ENCODE assay signal across 8 cellular contexts in genomic region chr1:173420330-173420806, GRCh38. TPM values are rescaled to one million over a fixed set of nuclear protein-coding genes. Genes with fewer than 3 reads are reported as not detected.
DNase-seq lines count a peak whose midpoint lies in the region; ATAC-seq and TF ChIP-seq lines count a peak whose summit lies in the region.

No MANE protein-coding gene starts in this region.

- H3K4me1 ChIP-seq in CD8-positive, alpha-beta T cell (ENCODE audit: insufficient read depth, low read length): peaks cover 8% of the 10 kb centered on the region

- H3K27ac ChIP-seq in CD8-positive, alpha-beta T cell (ENCODE audit: low read depth, low read length): no peak overlapping the region
- H3K27ac ChIP-seq in dorsolateral prefrontal cortex: no peak overlapping the region

- no peaks in the 10 kb centered on the region for H3K27me3 ChIP-seq in CD8-positive, alpha-beta T cell (ENCODE audit: insufficient read depth, low read length)
- no peaks in the 10 kb centered on the region for H3K27me3 ChIP-seq in dorsolateral prefrontal cortex

- H3K9me3 Mint-ChIP-seq in CD8-positive, alpha-beta T cell: no peaks in the 10 kb centered on the region
- no peaks in the 10 kb centered on the region for H3K9me3 Mint-ChIP-seq in stimulated activated memory B cell treated with anti-CD40 and anti-IgM and Interleukin-4, amounts not matched to agents 10 μg/mL and 1 μg/mL and 100 μg/mL, for 72 hours

- TF ChIP-seq CTCF in CD8-positive, alpha-beta T cell (IDR thresholded peaks at IDR 0.05): peak; percentile 88
- peak; percentile 84 to 99 (median 91) for TF ChIP-seq CTCF in dorsolateral prefrontal cortex (IDR thresholded peaks at IDR 0.05 in 54 of 56, conservative IDR thresholded peaks at IDR 0.05 in 2 of 56; ENCODE audit: low read depth in 1 of 56, partially characterized antibody in 56 of 56)

- POLR2A ChIA-PET in CD8-positive, alpha-beta T cell (lab: Charles Lee): no interaction called here

- peak; percentile 96 for ATAC-seq in CD8-positive, alpha-beta T cell
- peak; percentile 23 for ATAC-seq in HG02798 (IDR thresholded peaks at IDR 0.05; ENCODE audit: poor library complexity, unreplicated experiment)
- ATAC-seq in stimulated activated memory B cell treated with anti-CD40 and anti-IgM and Interleukin-4, amounts not matched to agents 10 μg/mL and 1 μg/mL and 100 μg/mL, for 72 hours: no peak
- ATAC-seq in HG03097 (IDR thresholded peaks at IDR 0.05; ENCODE audit: low FRiP score, unreplicated experiment): no peak

- intact Hi-C loops in CD8-positive, alpha-beta T cell (cut with DNase I, micrococcal nuclease): loop anchor here (1.0 to 10.0 kb wide), 12 partner anchors 404 to 1564 kb away; partner anchors contain the start of genes CENPL (in 2 of the 2), DARS2 (in 2 of the 2) and RABGAP1L (in 1 of the 2)
- intact Hi-C loops in dorsolateral prefrontal cortex (cut with DNase I): loop anchor here in 1 of 2 donors (10.0 kb wide), 2 partner anchors 294 to 654 kb away; partner anchors contain the start of gene KLHL20

- CTCF ChIA-PET in CD8-positive, alpha-beta T cell (lab: Charles Lee): interaction anchor here (0.6 to 4.8 kb wide), 13 partner anchors 9 to 695 kb away, joined by 3 to 41 read pairs (median 3); partner anchors contain the start of genes CENPL and DARS2

- no peak overlapping the region for H3K4me3 ChIP-seq in CD8-positive, alpha-beta T cell (ENCODE audit: low read depth, low read length)
- H3K4me3 ChIP-seq in dorsolateral prefrontal cortex: peak overlapping the region in 9 of 59 donors; percentile 6 to 25 (median 21)

- H3K9me3 ChIP-seq in CD8-positive, alpha-beta T cell (ENCODE audit: low read length): no peaks in the 10 kb centered on the region

- peaks cover 5% of the 10 kb centered on the region for H3K36me3 ChIP-seq in CD8-positive, alpha-beta T cell (ENCODE audit: insufficient read depth, low read length)

- peak; percentile 23 to 61 (median 47) for DNase-seq in CD8-positive, alpha-beta T cell
- peak; percentile 61 for DNase-seq in NCI-H510A treated with DMSO at 0.1 percent for 48 hours (lab: John Stamatoyannopoulos, UW)
- DNase-seq in activated CD4-positive, CD25-positive, alpha-beta regulatory T cell treated with anti-CD3 and anti-CD28 coated beads, Interleukin-2, amount 50 U/mL, for 72 hours: peak; percentile 57
- DNase-seq in dorsolateral prefrontal cortex: peak in 2 of 10 donors; percentile 10 to 28
- peak; percentile 89 for DNase-seq in medulla oblongata (ENCODE audit: extremely low spot score)

- H3K4me1 Mint-ChIP-seq in CD8-positive, alpha-beta T cell (ENCODE audit: low read depth): peaks cover 7% of the 10 kb centered on the region
- H3K4me1 Mint-ChIP-seq in stimulated activated memory B cell treated with anti-CD40 and anti-IgM and Interleukin-4, amounts not matched to agents 10 μg/mL and 1 μg/mL and 100 μg/mL, for 72 hours: peaks cover 66% of the 10 kb centered on the region

- H3K36me3 Mint-ChIP-seq in CD8-positive, alpha-beta T cell: peaks cover 46% of the 10 kb centered on the region
- H3K36me3 Mint-ChIP-seq in stimulated activated memory B cell treated with anti-CD40 and anti-IgM and Interleukin-4, amounts not matched to agents 10 μg/mL and 1 μg/mL and 100 μg/mL, for 72 hours: peaks cover 33% of the 10 kb centered on the region

- no peak overlapping the region for H3K4me3 Mint-ChIP-seq in CD8-positive, alpha-beta T cell
- H3K4me3 Mint-ChIP-seq in stimulated activated memory B cell treated with anti-CD40 and anti-IgM and Interleukin-4, amounts not matched to agents 10 μg/mL and 1 μg/mL and 100 μg/mL, for 72 hours: no peak overlapping the region

- no peaks in the 10 kb centered on the region for H3K27me3 Mint-ChIP-seq in CD8-positive, alpha-beta T cell (ENCODE audit: low read depth)
- no peaks in the 10 kb centered on the region for H3K27me3 Mint-ChIP-seq in stimulated activated memory B cell treated with anti-CD40 and anti-IgM and Interleukin-4, amounts not matched to agents 10 μg/mL and 1 μg/mL and 100 μg/mL, for 72 hours

- no peak overlapping the region for H3K27ac Mint-ChIP-seq in CD8-positive, alpha-beta T cell
- H3K27ac Mint-ChIP-seq in stimulated activated memory B cell treated with anti-CD40 and anti-IgM and Interleukin-4, amounts not matched to agents 10 μg/mL and 1 μg/mL and 100 μg/mL, for 72 hours: peak overlapping the region; percentile 96

RNA-seq across cellular contexts. Expression of gene PRDX6, which starts 56.8 kb away (rescaled TPM):
- 100 to 1,000 TPM; 146 to 147 TPM for total RNA-seq in CD8-positive, alpha-beta T cell
- total RNA-seq in dorsolateral prefrontal cortex: 100 to 1,000 TPM; 106 to 313 (median 170) TPM

Comparison
In these comparisons a context has a peak if more than half of its experiments do, and no peak if none do; other contexts are left out.
1. ATAC-seq: peak in CD8-positive, alpha-beta T cell (single experiment) and HG02798 (single experiment); none in stimulated activated memory B cell treated with anti-CD40 and anti-IgM and Interleukin-4, amounts not matched to agents 10 μg/mL and 1 μg/mL and 100 μg/mL, for 72 hours (single experiment) and HG03097 (single experiment).